Comparison of ENCODE assay signal across 17 cellular contexts in the genomic region with DNA sequence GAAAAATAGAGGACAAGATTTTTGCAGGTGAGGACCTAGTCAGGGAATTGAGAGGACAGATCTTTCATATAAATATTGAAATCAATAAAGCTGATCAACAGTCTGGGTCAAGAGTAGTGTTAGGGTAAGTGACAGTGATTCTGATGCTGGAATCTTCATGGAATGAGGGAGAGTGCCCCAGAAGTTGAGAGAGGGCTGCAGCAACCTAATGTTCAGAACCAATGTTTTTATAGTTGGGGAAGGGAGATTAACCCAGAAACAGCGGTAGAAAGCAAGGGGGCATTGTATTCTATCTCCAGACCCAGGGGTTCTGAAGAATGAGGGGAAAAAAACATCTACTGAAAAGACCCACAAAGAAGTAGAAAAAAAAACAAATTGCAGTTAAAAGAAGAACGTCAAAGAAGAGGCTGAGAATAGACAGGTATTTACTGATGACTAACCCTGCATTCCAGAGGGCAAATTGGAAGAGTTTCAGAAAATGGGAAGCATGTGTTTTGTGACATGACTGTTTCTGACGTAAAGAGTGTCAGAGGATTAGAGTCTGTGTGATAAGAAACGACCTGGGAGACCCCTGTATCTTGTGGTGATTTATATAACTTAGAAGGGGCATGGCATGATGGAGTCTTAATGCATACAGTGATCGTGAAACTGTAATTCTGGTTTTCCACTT.
DNase-seq lines count a peak whose midpoint lies in the region; ATAC-seq and TF ChIP-seq lines count a peak whose summit lies in the region.
"Had no signal": no experiment of that assay in that cellular context is flagged by ENCODE, and none has a peak within 500 bp of the region (broad histone marks: within the 10 kb centered on the region; RNA-seq: fewer than 3 reads in every experiment).

No MANE protein-coding gene starts in this region.

- H3K27ac Mint-ChIP-seq in natural killer cell: no peak overlapping the region
- H3K27ac Mint-ChIP-seq: activated naive CD4-positive, alpha-beta T cell treated with anti-CD3 and anti-CD28 coated beads for 36 hours had no signal

- H3K9me3 Mint-ChIP-seq in natural killer cell: peaks cover 10 to 18% of the 10 kb centered on the region in 2 donors

- peak; percentile 32 for DNase-seq in Daoy (ENCODE audit: low read depth)
- peak; percentile 18 for DNase-seq in NCI-H460 (ENCODE audit: extremely low read depth, low read depth)
- DNase-seq in epithelial cell of esophagus (ENCODE audit: low read depth): peak; percentile 67
- DNase-seq in non-pigmented ciliary epithelial cell (ENCODE audit: low read depth): peak; percentile 70
- DNase-seq in natural killer cell: no peak
- no peak for DNase-seq in NCI-H1417 (lab: John Stamatoyannopoulos, UW)
- DNase-seq in hypothalamus (lab: John Stamatoyannopoulos, UW): no peak
- DNase-seq: activated naive CD4-positive, alpha-beta T cell treated with anti-CD3 and anti-CD28 coated beads for 36 hours; colonic mucosa; esophagus squamous epithelium; NCI-H2081 treated with DMSO at 0.1 percent for 48 hours; stimulated activated CD8-positive, alpha-beta memory T cell treated with anti-CD3 and anti-CD28 coated beads, Interleukin-4, amount 100 ng/mL, for 48 hours; uterus had no signal

- no peaks in the 10 kb centered on the region for H3K36me3 ChIP-seq in gastroesophageal sphincter
- H3K36me3 ChIP-seq: colonic mucosa, esophagus squamous epithelium, prostate gland, uterus had no signal

- no peak for TF ChIP-seq CTCF in epithelial cell of esophagus (IDR thresholded peaks at IDR 0.05; ENCODE audit: insufficient read depth, low read depth, low read length, missing control alignments)
- no peak for TF ChIP-seq CTCF in natural killer cell (IDR thresholded peaks at IDR 0.05)
- no peak for TF ChIP-seq CTCF in gastroesophageal sphincter (IDR thresholded peaks at IDR 0.05)

- intact Hi-C loops in natural killer cell (cut with micrococcal nuclease): no loop called here

- no peaks in the 10 kb centered on the region for H3K27me3 Mint-ChIP-seq in natural killer cell (ENCODE audit: low read depth in 2 of 2)

- H3K4me1 Mint-ChIP-seq in natural killer cell: no peaks in the 10 kb centered on the region

- no peak for ATAC-seq in natural killer cell
- no peak for ATAC-seq in gastroesophageal sphincter

- WGBS in gastroesophageal sphincter (ENCODE audit: low coverage in 1 of 2), 2 donors: 11 to 18% methylated on average over 4 to 5 of the region's 5 CpGs

- H3K4me3 ChIP-seq in epithelial cell of esophagus (ENCODE audit: low read length): no peak overlapping the region
- H3K4me3 ChIP-seq in gastroesophageal sphincter: no peak overlapping the region
- H3K4me3 ChIP-seq: colonic mucosa, esophagus squamous epithelium, prostate gland, uterus had no signal

- no peak for TF ChIP-seq EP300 in gastroesophageal sphincter (IDR thresholded peaks at IDR 0.05)

- no peak overlapping the region for H3K4me3 Mint-ChIP-seq in natural killer cell
- H3K4me3 Mint-ChIP-seq: activated naive CD4-positive, alpha-beta T cell treated with anti-CD3 and anti-CD28 coated beads for 36 hours had no signal

- no peaks in the 10 kb centered on the region for H3K27me3 ChIP-seq in gastroesophageal sphincter
- H3K27me3 ChIP-seq: colonic mucosa, esophagus squamous epithelium, uterus had no signal

- no peaks in the 10 kb centered on the region for H3K36me3 Mint-ChIP-seq in natural killer cell

- H3K4me1 ChIP-seq in gastroesophageal sphincter: no peaks in the 10 kb centered on the region
- H3K4me1 ChIP-seq: colonic mucosa, esophagus squamous epithelium, prostate gland, uterus had no signal

- H3K9me3 ChIP-seq in gastroesophageal sphincter: no peaks in the 10 kb centered on the region
- H3K9me3 ChIP-seq: colonic mucosa, esophagus squamous epithelium, prostate gland, uterus had no signal

- no peak overlapping the region for H3K27ac ChIP-seq in gastroesophageal sphincter
- H3K27ac ChIP-seq: C4-2B, colonic mucosa, esophagus squamous epithelium, prostate gland, uterus, VCaP had no signal

- no peak for TF ChIP-seq POLR2A in gastroesophageal sphincter (IDR thresholded peaks at IDR 0.05)

Comparison
In these comparisons a context has a peak if more than half of its experiments do, and no peak if none do; other contexts are left out.
1. DNase-seq: peak in Daoy (single experiment), NCI-H460 (single experiment), epithelial cell of esophagus (single experiment) and non-pigmented ciliary epithelial cell (single experiment); none in natural killer cell (single experiment), NCI-H1417 (0 of 3) and hypothalamus (0 of 51).